In the genomic region with DNA sequence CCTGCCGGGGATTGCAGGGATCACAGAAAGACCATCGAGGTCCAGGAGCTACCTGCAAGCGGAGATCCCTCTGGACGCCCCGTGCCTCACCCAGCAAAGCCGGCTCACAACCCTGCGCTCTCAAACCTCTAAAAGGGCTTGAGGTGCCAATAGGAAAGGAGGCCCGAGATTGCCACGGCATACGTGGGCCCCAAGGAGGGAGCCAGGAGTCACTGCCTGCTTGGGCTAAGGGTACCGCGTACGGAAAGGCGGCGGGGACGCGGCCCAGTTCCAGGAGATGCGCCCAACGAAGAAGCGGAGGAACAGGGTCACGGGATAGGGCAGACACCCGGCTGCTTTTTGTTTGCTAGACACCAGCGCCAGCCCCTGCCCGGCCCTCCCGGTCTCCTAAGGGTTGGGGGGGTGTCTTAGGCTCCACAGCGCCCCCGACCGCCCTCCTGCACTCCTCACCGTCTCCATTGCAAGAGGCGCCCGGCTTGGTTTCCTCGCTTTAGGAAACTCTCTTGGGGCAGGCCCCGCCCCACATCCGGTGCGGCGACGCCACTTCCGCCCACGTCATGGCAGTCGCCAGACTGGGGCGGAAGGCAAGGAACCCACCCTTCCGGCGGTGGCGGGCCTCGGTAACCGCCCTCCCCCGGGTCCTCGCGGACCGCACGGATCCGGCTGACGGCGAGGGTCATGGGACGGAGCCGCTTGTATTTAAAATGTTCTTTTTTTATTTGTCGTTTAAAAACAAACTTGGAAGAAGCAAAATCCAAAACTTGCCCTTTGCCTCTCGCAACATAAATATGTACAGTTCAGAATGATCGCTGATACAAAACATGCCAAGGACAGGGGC, we compare ENCODE assay signal across 8 cellular contexts. TPM values are rescaled to one million over a fixed set of nuclear protein-coding genes. Genes with fewer than 3 reads are reported as not detected.
DNase-seq lines count a peak whose midpoint lies in the region; ATAC-seq and TF ChIP-seq lines count a peak whose summit lies in the region.

Gene PRKAG1 (minus strand): TSS at position 495 of the 838 bp plus-strand sequence. CDS start 36 bp downstream, at position 459.

- H3K4me3 ChIP-seq in testis, result peak within 1 kb of the TSS; percentile 78 to 90

- 0 to 1% methylated on average over 42 to 59 of the region's 59 CpGs for WGBS in testis, 2 donors

- no peaks in the 10 kb centered on the region for H3K27me3 ChIP-seq in testis

- intact Hi-C loops in testis (cut with DNase I; ENCODE audit: low total_unique reads), result no loop called here

- H3K4me1 ChIP-seq in testis, result peaks cover 8% of the 10 kb centered on the region

- H3K4me1 Mint-ChIP-seq in activated naive CD4-positive, alpha-beta T cell treated with anti-CD3 and anti-CD28 coated beads, Interleukin-2, amount 50 U/mL, for 24 hours, result peaks cover 41% of the 10 kb centered on the region

- no peaks in the 10 kb centered on the region for H3K36me3 ChIP-seq in testis (ENCODE audit: low read depth, missing control alignments)

- TF ChIP-seq POLR2A in GM10847 (IDR thresholded peaks at IDR 0.05; ENCODE audit: extremely low read depth, insufficient read length) (peak; percentile 82), testis (IDR thresholded peaks at IDR 0.05) (peak; percentile 52)

- H3K27ac ChIP-seq in testis, result peak within 1 kb of the TSS; percentile 75 to 95

- H3K4me3 Mint-ChIP-seq in activated naive CD4-positive, alpha-beta T cell treated with anti-CD3 and anti-CD28 coated beads, Interleukin-2, amount 50 U/mL, for 24 hours, result peak within 1 kb of the TSS; percentile 94

- peaks cover 19% of the 10 kb centered on the region for H3K36me3 Mint-ChIP-seq in activated naive CD4-positive, alpha-beta T cell treated with anti-CD3 and anti-CD28 coated beads, Interleukin-2, amount 50 U/mL, for 24 hours

- peak in 1 of 3 donors; percentile 37 for TF ChIP-seq CTCF in omental fat pad (IDR thresholded peaks at IDR 0.05)
- peak in 2 of 3 experiments; percentile 2 to 30 for TF ChIP-seq CTCF in testis (IDR thresholded peaks at IDR 0.05)

- H3K27ac Mint-ChIP-seq in activated naive CD4-positive, alpha-beta T cell treated with anti-CD3 and anti-CD28 coated beads, Interleukin-2, amount 50 U/mL, for 24 hours, result peak within 1 kb of the TSS; percentile 96

- H3K9me3 ChIP-seq in testis, result no peaks in the 10 kb centered on the region

- ATAC-seq in HG02610 (IDR thresholded peaks at IDR 0.05; ENCODE audit: unreplicated experiment), result peak; percentile 89
- ATAC-seq in SK-N-SH treated with all-trans-retinoic acid at 6 μM for 48 hours, result peak; percentile 87
- peak; percentile 94 for ATAC-seq in omental fat pad (ENCODE audit: low FRiP score)

- H3K9me3 Mint-ChIP-seq in activated naive CD4-positive, alpha-beta T cell treated with anti-CD3 and anti-CD28 coated beads, Interleukin-2, amount 50 U/mL, for 24 hours, result no peaks in the 10 kb centered on the region

- no peaks in the 10 kb centered on the region for H3K27me3 Mint-ChIP-seq in activated naive CD4-positive, alpha-beta T cell treated with anti-CD3 and anti-CD28 coated beads, Interleukin-2, amount 50 U/mL, for 24 hours

- DNase-seq in NCI-H1092 (lab: John Stamatoyannopoulos, UW), result peak; percentile 88
- peak; percentile 75 for DNase-seq in glomerular endothelial cell (ENCODE audit: extremely low read depth, low read depth, low spot score)
- DNase-seq in omental fat pad (ENCODE audit: low spot score), result peak; percentile 88
- peak; percentile 97 for DNase-seq in testis

TF ChIP-seq in SK-N-SH treated with all-trans-retinoic acid at 6 μM for 48 hours, 23 proteins besides CTCF, POLR2A, EP300 and RAD21 (continues in another document):
- TF ChIP-seq, protein P1, sequence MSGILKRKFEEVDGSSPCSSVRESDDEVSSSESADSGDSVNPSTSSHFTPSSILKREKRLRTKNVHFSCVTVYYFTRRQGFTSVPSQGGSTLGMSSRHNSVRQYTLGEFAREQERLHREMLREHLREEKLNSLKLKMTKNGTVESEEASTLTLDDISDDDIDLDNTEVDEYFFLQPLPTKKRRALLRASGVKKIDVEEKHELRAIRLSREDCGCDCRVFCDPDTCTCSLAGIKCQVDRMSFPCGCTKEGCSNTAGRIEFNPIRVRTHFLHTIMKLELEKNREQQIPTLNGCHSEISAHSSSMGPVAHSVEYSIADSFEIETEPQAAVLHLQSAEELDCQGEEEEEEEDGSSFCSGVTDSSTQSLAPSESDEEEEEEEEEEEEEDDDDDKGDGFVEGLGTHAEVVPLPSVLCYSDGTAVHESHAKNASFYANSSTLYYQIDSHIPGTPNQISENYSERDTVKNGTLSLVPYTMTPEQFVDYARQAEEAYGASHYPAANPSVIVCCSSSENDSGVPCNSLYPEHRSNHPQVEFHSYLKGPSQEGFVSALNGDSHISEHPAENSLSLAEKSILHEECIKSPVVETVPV (CRISPR knock-in tag; IDR thresholded peaks at IDR 0.05), result no peak
- TF ChIP-seq SNAI2 (CRISPR knock-in tag; IDR thresholded peaks at IDR 0.05) (no peak), BACH2 (CRISPR knock-in tag; IDR thresholded peaks at IDR 0.05; ENCODE audit: borderline replicate concordance) (no peak), ESRRG (CRISPR knock-in tag; IDR thresholded peaks at IDR 0.05) (0 out of 2 replicates have a peak, but pooled peaks have one; percentile 69), OSR1 (CRISPR knock-in tag; IDR thresholded peaks at IDR 0.05) (no peak), ZNF70 (CRISPR knock-in tag; IDR thresholded peaks at IDR 0.05) (no peak), PATZ1 (CRISPR knock-in tag; IDR thresholded peaks at IDR 0.05; ENCODE audit: borderline replicate concordance) (0 out of 2 replicates have a peak, but pooled peaks have one; percentile 26), ZFP30 (CRISPR knock-in tag; IDR thresholded peaks at IDR 0.05) (no peak), CSDC2 (CRISPR knock-in tag; IDR thresholded peaks at IDR 0.05) (no peak), POU6F1 (CRISPR knock-in tag; IDR thresholded peaks at IDR 0.05; ENCODE audit: borderline replicate concordance, low read depth) (no peak), ZNF8 (CRISPR knock-in tag; IDR thresholded peaks at IDR 0.05) (no peak)
- TF ChIP-seq, protein P2, sequence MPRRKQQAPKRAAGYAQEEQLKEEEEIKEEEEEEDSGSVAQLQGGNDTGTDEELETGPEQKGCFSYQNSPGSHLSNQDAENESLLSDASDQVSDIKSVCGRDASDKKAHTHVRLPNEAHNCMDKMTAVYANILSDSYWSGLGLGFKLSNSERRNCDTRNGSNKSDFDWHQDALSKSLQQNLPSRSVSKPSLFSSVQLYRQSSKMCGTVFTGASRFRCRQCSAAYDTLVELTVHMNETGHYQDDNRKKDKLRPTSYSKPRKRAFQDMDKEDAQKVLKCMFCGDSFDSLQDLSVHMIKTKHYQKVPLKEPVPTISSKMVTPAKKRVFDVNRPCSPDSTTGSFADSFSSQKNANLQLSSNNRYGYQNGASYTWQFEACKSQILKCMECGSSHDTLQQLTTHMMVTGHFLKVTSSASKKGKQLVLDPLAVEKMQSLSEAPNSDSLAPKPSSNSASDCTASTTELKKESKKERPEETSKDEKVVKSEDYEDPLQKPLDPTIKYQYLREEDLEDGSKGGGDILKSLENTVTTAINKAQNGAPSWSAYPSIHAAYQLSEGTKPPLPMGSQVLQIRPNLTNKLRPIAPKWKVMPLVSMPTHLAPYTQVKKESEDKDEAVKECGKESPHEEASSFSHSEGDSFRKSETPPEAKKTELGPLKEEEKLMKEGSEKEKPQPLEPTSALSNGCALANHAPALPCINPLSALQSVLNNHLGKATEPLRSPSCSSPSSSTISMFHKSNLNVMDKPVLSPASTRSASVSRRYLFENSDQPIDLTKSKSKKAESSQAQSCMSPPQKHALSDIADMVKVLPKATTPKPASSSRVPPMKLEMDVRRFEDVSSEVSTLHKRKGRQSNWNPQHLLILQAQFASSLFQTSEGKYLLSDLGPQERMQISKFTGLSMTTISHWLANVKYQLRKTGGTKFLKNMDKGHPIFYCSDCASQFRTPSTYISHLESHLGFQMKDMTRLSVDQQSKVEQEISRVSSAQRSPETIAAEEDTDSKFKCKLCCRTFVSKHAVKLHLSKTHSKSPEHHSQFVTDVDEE (CRISPR knock-in tag; IDR thresholded peaks at IDR 0.05), result no peak

RNA-seq across cellular contexts. Expression of gene PRKAG1, which starts in this region (rescaled TPM):
- 48.6 and 56.5 TPM in 2 replicates for total RNA-seq in glomerular endothelial cell
- total RNA-seq in omental fat pad, result 10 to 100 TPM; 40.0 to 64.2 (median 54.4) TPM
- total RNA-seq in testis, result 10 to 100 TPM; 52.7 to 59.6 TPM
- 80.7 TPM for polyA plus RNA-seq in testis (ENCODE audit: insufficient read depth, low read depth, low replicate concordance)

Comparison
In these comparisons a context has a peak if more than half of its experiments do, and no peak if none do; other contexts are left out.
1. Peak in every context shown above with its lines: DNase-seq, ATAC-seq, H3K4me3 ChIP-seq and H3K27ac ChIP-seq.